30 cellular contexts compared by ENCODE assay signal in genomic region chr1:12487520-12487919, GRCh38.
"Had no signal": no experiment of that assay in that cellular context is flagged by ENCODE, and none has a peak within 500 bp of the region (broad histone marks: within the 10 kb centered on the region; RNA-seq: fewer than 3 reads in every experiment).

No MANE protein-coding gene starts in this region.

- H3K27ac Mint-ChIP-seq: activated CD8-positive, alpha-beta T cell treated with anti-CD3 and anti-CD28 coated beads, Interleukin-2, amount 10 ng/mL, durations not matched to agents 7 days and 5 days; activated naive CD4-positive, alpha-beta T cell treated with anti-CD3 and anti-CD28 coated beads, Interleukin-2, amount 50 U/mL, for 24 hours; T-helper 2 cell treated with Interferon-gamma antibody and Interleukin-4, amounts not matched to agents 5 μg/mL and 100 μg/mL, for 36 hours had no signal

- H3K27me3 Mint-ChIP-seq: activated naive CD4-positive, alpha-beta T cell treated with anti-CD3 and anti-CD28 coated beads, Interleukin-2, amount 50 U/mL, for 24 hours had no signal

- H3K4me3 ChIP-seq: breast epithelium, SJCRH30 had no signal

- H3K4me3 Mint-ChIP-seq: activated CD8-positive, alpha-beta T cell treated with anti-CD3 and anti-CD28 coated beads, Interleukin-2, amount 10 ng/mL, durations not matched to agents 7 days and 5 days; activated naive CD4-positive, alpha-beta T cell treated with anti-CD3 and anti-CD28 coated beads, Interleukin-2, amount 50 U/mL, for 24 hours; T-helper 2 cell treated with Interferon-gamma antibody and Interleukin-4, amounts not matched to agents 5 μg/mL and 100 μg/mL, for 36 hours; WTC11 had no signal

- H3K9me3 ChIP-seq: breast epithelium, SK-N-SH had no signal

- ATAC-seq: activated CD8-positive, alpha-beta T cell treated with anti-CD3 and anti-CD28 coated beads, Interleukin-2, amount 10 ng/mL, durations not matched to agents 7 days and 5 days; WTC11 had no signal

- H3K9me3 Mint-ChIP-seq: activated naive CD4-positive, alpha-beta T cell treated with anti-CD3 and anti-CD28 coated beads, Interleukin-2, amount 50 U/mL, for 24 hours; T-helper 2 cell treated with Interferon-gamma antibody and Interleukin-4, amounts not matched to agents 5 μg/mL and 100 μg/mL, for 36 hours had no signal

- H3K27ac ChIP-seq: RWPE1, SJCRH30 had no signal

- H3K9me2 ChIP-seq: SK-N-SH had no signal

- H3K36me3 ChIP-seq: breast epithelium had no signal

- H3K27me3 ChIP-seq: breast epithelium, SJCRH30 had no signal

- H3K9ac ChIP-seq: SK-N-SH had no signal

- H3K4me2 ChIP-seq: SK-N-SH had no signal

- DNase-seq: activated CD4-positive, alpha-beta T cell treated with anti-CD3 and anti-CD28 coated beads for 48 hours; activated CD4-positive, alpha-beta T cell treated with anti-CD3 and anti-CD28 coated beads, Interleukin-2, amount 50 U/mL, for 4 hours; activated CD4-positive, CD25-positive, alpha-beta regulatory T cell treated with anti-CD3 and anti-CD28 coated beads, Interleukin-2, amount 50 U/mL, for 72 hours; activated CD8-positive, alpha-beta memory T cell treated with anti-CD3 and anti-CD28 coated beads, Interleukin-2, amount 50 U/mL, for 48 hours; activated CD8-positive, alpha-beta T cell treated with anti-CD3 and anti-CD28 coated beads, Interleukin-2, amount 10 ng/mL, durations not matched to agents 7 days and 5 days; activated effector memory CD4-positive, alpha-beta T cell treated with Interleukin-2 at 50 U/mL for 16 hours; activated naive CD4-positive, alpha-beta T cell; activated T-cell treated with anti-CD3 and anti-CD28 coated beads, Interleukin-2, amount 50 U/mL, for 1 hour; aorta; caudate nucleus; Karpas-422; MM.1S; NCI-H1105 treated with DMSO at 0.1 percent for 48 hours; NCI-H1436 treated with DMSO at 0.1 percent for 48 hours; NCI-H187 treated with DMSO at 0.1 percent for 48 hours; NCI-H2081 treated with DMSO at 0.1 percent for 48 hours; NCI-H2171 treated with DMSO at 0.1 percent for 48 hours; NCI-H345; NCI-H510A; NCI-H526 treated with DMSO at 0.1 percent for 48 hours; NCI-H82; Right ventricle myocardium superior; SJCRH30; SK-N-SH; T-helper 1 cell had no signal
